9 cellular contexts compared by ENCODE assay signal in the genomic region with DNA sequence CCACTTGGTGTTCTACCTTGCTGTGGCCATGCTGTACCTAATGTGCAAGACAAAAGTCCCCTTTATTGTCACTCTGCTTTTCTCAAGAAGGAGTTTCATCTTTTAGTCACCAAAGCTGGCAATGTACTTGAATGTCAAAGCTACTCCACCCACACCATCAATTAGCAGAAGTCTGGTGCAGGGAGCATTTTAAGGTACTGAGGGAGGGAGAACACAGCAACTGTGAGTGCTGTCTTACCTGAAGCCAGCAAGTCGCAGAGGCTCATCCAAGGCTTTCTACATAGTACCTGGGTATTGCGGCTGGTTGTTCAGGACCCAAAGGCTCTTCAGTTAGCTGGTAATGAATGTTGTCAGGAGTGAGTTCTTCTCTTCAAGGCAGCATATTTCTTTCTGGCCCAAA.
"Had no signal": no experiment of that assay in that cellular context is flagged by ENCODE, and none has a peak within 500 bp of the region (broad histone marks: within the 10 kb centered on the region; RNA-seq: fewer than 3 reads in every experiment).

No MANE protein-coding gene starts in this region.

- H3K27ac ChIP-seq: GM23248, HL-60 had no signal

- H3K36me3 ChIP-seq: HAP-1 had no signal

- H3K4me1 ChIP-seq: HAP-1 had no signal

- H3K4me3 Mint-ChIP-seq: HFFc6 had no signal

- DNase-seq: GM23248, GOT3, H7, HFFc6 had no signal

- H3K9me3 Mint-ChIP-seq: HFFc6 had no signal

- H3K27ac Mint-ChIP-seq: HFFc6 had no signal

- H3K9ac ChIP-seq: GM23248 had no signal

- ATAC-seq: HCT116, HepG2, K562 had no signal

- H2AFZ ChIP-seq: GM23248 had no signal

- H3K9me3 ChIP-seq: HAP-1 had no signal

- H3K4me3 ChIP-seq: GM23248, HAP-1, K562 had no signal
